ENCODE assay signal across 10 cellular contexts in genomic region chr3:114336122-114336697, GRCh38. TPM values are rescaled to one million over a fixed set of nuclear protein-coding genes. Genes with fewer than 3 reads are reported as not detected.
DNase-seq lines count a peak whose midpoint lies in the region; ATAC-seq, FAIRE-seq and TF ChIP-seq lines count a peak whose summit lies in the region.
"Had no signal": no experiment of that assay in that cellular context is flagged by ENCODE, and none has a peak within 500 bp of the region (broad histone marks: within the 10 kb centered on the region; RNA-seq: fewer than 3 reads in every experiment).

No MANE protein-coding gene starts in this region.

- no peak for FAIRE-seq in kidney (lab: Jason Lieb, UNC)

- DNase-seq in AG10803 (ENCODE audit: low read depth) (peak; percentile 10), kidney (no peak), NCI-H187 (lab: John Stamatoyannopoulos, UW) (no peak)
- DNase-seq in activated CD4-positive, alpha-beta T cell treated with anti-CD3 and anti-CD28 coated beads for 48 hours, result no peak
- DNase-seq: activated naive CD8-positive, alpha-beta T cell treated with anti-CD3 and anti-CD28 coated beads, Interleukin-2, amount 10 ng/mL, durations not matched to agents 7 days and 5 days had no signal

- H3K27ac ChIP-seq in kidney (ENCODE audit: low read depth in 2 of 2, low read length in 2 of 2), result no peak overlapping the region

- H3K9ac ChIP-seq in kidney (ENCODE audit: low read length in 2 of 2), result no peak overlapping the region

- TF ChIP-seq CTCF in AG10803 (conservative IDR thresholded peaks at IDR 0.05; ENCODE audit: low read length), result peak; percentile 51
- peak; percentile 26 for TF ChIP-seq CTCF in GM12873 (IDR thresholded peaks at IDR 0.05; ENCODE audit: insufficient read depth, low read depth, low read length, missing control alignments)
- peak; percentile 21 for TF ChIP-seq CTCF in kidney (IDR thresholded peaks at IDR 0.05; ENCODE audit: borderline replicate concordance, extremely low read depth, insufficient read depth)

- intact Hi-C loops in kidney (cut with DNase I), result no loop called here

- H3K4me1 Mint-ChIP-seq in activated naive CD8-positive, alpha-beta T cell (ENCODE audit: low read depth), result peaks cover 39% of the 10 kb centered on the region

- H3K4me3 Mint-ChIP-seq in activated naive CD8-positive, alpha-beta T cell, result no peak overlapping the region
- H3K4me3 Mint-ChIP-seq: activated naive CD8-positive, alpha-beta T cell treated with anti-CD3 and anti-CD28 coated beads, Interleukin-2, amount 10 ng/mL, durations not matched to agents 7 days and 5 days had no signal

- ATAC-seq in HG03135 (IDR thresholded peaks at IDR 0.05; ENCODE audit: unreplicated experiment), result no peak
- ATAC-seq in HG02970 (IDR thresholded peaks at IDR 0.05; ENCODE audit: low FRiP score, unreplicated experiment), result no peak

- peaks cover 3 to 13% of the 10 kb centered on the region in 2 donors for H3K36me3 ChIP-seq in kidney (ENCODE audit: control insufficient read depth in 1 of 2, insufficient read depth in 2 of 2, low read length in 2 of 2)

- peaks cover 0 to 4% of the 10 kb centered on the region in 2 donors for H3K4me1 ChIP-seq in kidney (ENCODE audit: control insufficient read depth in 1 of 2, insufficient read depth in 1 of 2, low read depth in 1 of 2, low read length in 2 of 2)

- peaks cover 25% of the 10 kb centered on the region for H3K36me3 Mint-ChIP-seq in activated naive CD8-positive, alpha-beta T cell

- H3K9me3 Mint-ChIP-seq in activated naive CD8-positive, alpha-beta T cell (ENCODE audit: low read depth), result no peaks in the 10 kb centered on the region

- no peaks in the 10 kb centered on the region for H3K9me3 ChIP-seq in kidney (ENCODE audit: control insufficient read depth in 1 of 2, low read length in 2 of 2)

- peak overlapping the region; percentile 82 for H3K27ac Mint-ChIP-seq in activated naive CD8-positive, alpha-beta T cell
- H3K27ac Mint-ChIP-seq: activated naive CD8-positive, alpha-beta T cell treated with anti-CD3 and anti-CD28 coated beads, Interleukin-2, amount 10 ng/mL, durations not matched to agents 7 days and 5 days had no signal

- no peaks in the 10 kb centered on the region for H3K27me3 Mint-ChIP-seq in activated naive CD8-positive, alpha-beta T cell
- H3K27me3 Mint-ChIP-seq: activated naive CD8-positive, alpha-beta T cell treated with anti-CD3 and anti-CD28 coated beads, Interleukin-2, amount 10 ng/mL, durations not matched to agents 7 days and 5 days had no signal

- H3K4me3 ChIP-seq in AG10803 (ENCODE audit: low read length) (no peak overlapping the region), kidney (ENCODE audit: low read length in 2 of 2) (no peak overlapping the region)
- H3K4me3 ChIP-seq: lung had no signal

RNA-seq across cellular contexts. Expression of gene TIGIT, which starts 42.4 kb away (rescaled TPM):
- 2.7 TPM for total RNA-seq in kidney
- not detected for polyA plus RNA-seq in kidney (ENCODE audit: insufficient read depth, low read depth, low replicate concordance)
